Comparison of ENCODE assay signal across 1 cellular context in the genomic region with DNA sequence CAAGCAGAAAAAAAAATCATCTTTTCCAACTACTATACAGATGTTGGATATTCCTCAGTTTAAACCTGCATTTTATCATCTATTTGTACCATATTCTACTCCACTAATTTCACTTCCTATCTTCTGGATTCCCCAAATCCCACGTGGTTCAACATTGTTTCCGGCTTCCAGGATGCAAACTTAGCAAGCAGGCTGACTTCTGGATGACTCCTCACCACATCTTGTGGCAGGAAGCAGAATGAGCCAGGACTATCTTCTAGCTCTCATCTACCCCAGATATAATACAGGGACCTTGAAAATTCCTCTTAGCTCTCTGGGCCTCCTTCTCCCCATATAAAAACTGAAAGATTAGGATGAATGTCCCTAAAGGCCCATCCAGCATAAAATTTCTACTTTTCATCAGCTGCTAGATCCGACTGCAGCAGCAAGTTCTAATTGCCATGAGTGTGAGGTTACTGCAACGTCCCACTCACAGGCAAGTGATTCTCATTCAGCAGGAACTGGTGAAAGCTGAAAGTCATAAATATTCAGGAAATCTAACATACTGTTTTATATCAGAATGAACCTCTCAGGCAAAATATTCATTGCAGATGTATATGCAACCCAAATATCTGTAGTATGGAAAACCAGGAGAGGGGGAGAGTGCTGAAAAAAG.
TF ChIP-seq lines count a peak whose summit lies in the region.

No MANE protein-coding gene starts in this region.

TF ChIP-seq in GM23338, 12 proteins besides CTCF, POLR2A, EP300 and RAD21 (continued from another document):
- TF ChIP-seq ZNF462 (CRISPR knock-in tag; IDR thresholded peaks at IDR 0.05) = no peak
- TF ChIP-seq ZNF331 (CRISPR knock-in tag; IDR thresholded peaks at IDR 0.05; ENCODE audit: low read depth) = no peak
TF ChIP-seq in GM23338: peak in this region for 0.
